In the genomic region with DNA sequence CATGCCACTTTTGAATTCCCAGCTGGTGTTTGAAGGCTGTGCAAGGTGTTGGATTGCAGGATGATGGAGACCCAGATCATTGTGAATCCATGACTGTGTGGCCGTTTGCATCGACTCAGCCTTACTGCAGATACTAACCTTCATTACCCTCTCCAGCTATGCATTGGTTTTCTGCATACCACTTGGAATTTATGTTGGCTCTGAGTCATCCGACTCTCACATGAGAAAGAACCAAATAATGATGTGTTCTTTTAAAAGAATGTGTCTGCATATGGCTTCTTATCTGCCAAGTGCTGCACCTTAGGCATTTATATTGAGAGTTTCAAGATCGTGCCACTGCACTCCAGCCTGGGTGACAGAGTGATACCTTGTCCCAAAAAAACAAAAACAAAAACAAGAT, we compare ENCODE assay signal across 14 cellular contexts.
DNase-seq lines count a peak whose midpoint lies in the region; ATAC-seq, FAIRE-seq and TF ChIP-seq lines count a peak whose summit lies in the region.
"Had no signal": no experiment of that assay in that cellular context is flagged by ENCODE, and none has a peak within 500 bp of the region (broad histone marks: within the 10 kb centered on the region; RNA-seq: fewer than 3 reads in every experiment).

No MANE protein-coding gene starts in this region.

- WGBS in stomach, 5 donors = 75 to 89% (median 81%) methylated on average over 4 of the region's 4 CpGs

- no peak for TF ChIP-seq POLR2A in stomach (IDR thresholded peaks at IDR 0.05)

- H2AFZ ChIP-seq in keratinocyte (ENCODE audit: control insufficient read depth, low read length) = no peak overlapping the region

- peaks cover 7% of the 10 kb centered on the region for H3K79me2 ChIP-seq in keratinocyte (ENCODE audit: control insufficient read depth, insufficient read depth, low read length)

- H4K20me1 ChIP-seq in keratinocyte (ENCODE audit: control insufficient read depth, extremely low read depth, insufficient read depth, low read length) = no peaks in the 10 kb centered on the region

- H3K9ac ChIP-seq in keratinocyte (ENCODE audit: control insufficient read depth, extremely low read depth, insufficient read depth, low read length) = no peak overlapping the region

- H3K4me3 ChIP-seq in AG04450 (ENCODE audit: low read depth, low read length) (no peak overlapping the region), astrocyte of the spinal cord (ENCODE audit: low read depth, low read length) (no peak overlapping the region), keratinocyte (ENCODE audit: control insufficient read depth in 2 of 3, extremely low read depth in 1 of 3, insufficient read depth in 2 of 3, low read depth in 1 of 3, low read length in 3 of 3) (no peak overlapping the region), coronary artery (no peak overlapping the region), stomach (no peak overlapping the region)
- H3K4me3 ChIP-seq: sigmoid colon, uterus had no signal

- POLR2A ChIA-PET in AG04450 (lab: Yijun Ruan, JAX) = no interaction called here

- TF ChIP-seq CTCF in AG04450 (IDR thresholded peaks at IDR 0.05; ENCODE audit: low read depth, low read length) = no peak
- no peak for TF ChIP-seq CTCF in astrocyte of the spinal cord (IDR thresholded peaks at IDR 0.05; ENCODE audit: low read depth, low read length)
- TF ChIP-seq CTCF in keratinocyte (optimal IDR thresholded peaks at IDR 0.05 in 1 of 3, IDR thresholded peaks at IDR 0.05 in 1 of 3, conservative IDR thresholded peaks at IDR 0.05 in 1 of 3; ENCODE audit: extremely low read depth in 1 of 3, insufficient read depth in 2 of 3, low read length in 3 of 3) = no peak
- TF ChIP-seq CTCF in coronary artery (IDR thresholded peaks at IDR 0.05) = no peak
- no peak for TF ChIP-seq CTCF in stomach (IDR thresholded peaks at IDR 0.05)

- in situ Hi-C loops in astrocyte of the spinal cord (cut with HindIII; ENCODE audit: low sequenced_read_pairs) = no loop called here

- intact Hi-C loops in stomach (cut with DNase I; ENCODE audit: low total_unique reads) = no loop called here

- H3K36me3 ChIP-seq in keratinocyte (ENCODE audit: control insufficient read depth in 2 of 2, extremely low read depth in 1 of 2, insufficient read depth in 2 of 2, low read length in 2 of 2) = peaks cover 11 to 19% of the 10 kb centered on the region in 2 experiments
- peaks cover 0 to 11% (median 5%) of the 10 kb centered on the region in 4 donors for H3K36me3 ChIP-seq in stomach
- H3K36me3 ChIP-seq: BE2C, sigmoid colon, uterus had no signal

- FAIRE-seq in keratinocyte (lab: Jason Lieb, UNC) = no peak

- H3K4me2 ChIP-seq in keratinocyte (ENCODE audit: control insufficient read depth, extremely low read depth, insufficient read depth, low read depth, low read length) = no peak overlapping the region

- no peaks in the 10 kb centered on the region for H3K9me3 ChIP-seq in AG04450 (ENCODE audit: control insufficient read depth, insufficient read depth, low read length)
- no peaks in the 10 kb centered on the region for H3K9me3 ChIP-seq in keratinocyte (ENCODE audit: control insufficient read depth, low read depth, low read length)
- no peaks in the 10 kb centered on the region for H3K9me3 ChIP-seq in stomach
- H3K9me3 ChIP-seq: BE2C, sigmoid colon, uterus had no signal

- H3K9me1 ChIP-seq in keratinocyte (ENCODE audit: control insufficient read depth, extremely low read depth, insufficient read depth, low read length) = peaks cover 2% of the 10 kb centered on the region

- TF ChIP-seq EP300 in stomach (IDR thresholded peaks at IDR 0.05) = no peak

- H3K27ac ChIP-seq in AG04450 (ENCODE audit: low read depth, low read length) (peak overlapping the region; percentile 61), keratinocyte (ENCODE audit: control insufficient read depth, insufficient read depth, low read length) (peak overlapping the region; percentile 31), coronary artery (no peak overlapping the region), stomach (no peak overlapping the region)
- H3K27ac ChIP-seq: sigmoid colon, uterus had no signal

- DNase-seq in AG04450 (ENCODE audit: low read depth, low spot score) (peak; percentile 51), HT1080 (ENCODE audit: low read depth) (peak; percentile 80), astrocyte of the spinal cord (ENCODE audit: low read depth, low spot score) (peak; percentile 86), keratinocyte (ENCODE audit: low read depth, low spot score) (no peak), coronary artery (ENCODE audit: low spot score) (no peak), stomach (no peak)
- DNase-seq: aorta, BE2C, GDM1, NCI-H510A, sigmoid colon, uterus had no signal

- H3K4me1 ChIP-seq in keratinocyte (ENCODE audit: control insufficient read depth, extremely low read depth, insufficient read depth, low read length) (peaks cover 24% of the 10 kb centered on the region), stomach (peaks cover 0 to 9% (median 0%) of the 10 kb centered on the region in 4 donors)
- H3K4me1 ChIP-seq: BE2C, uterus had no signal

- dilution Hi-C loops in keratinocyte (cut with MboI; ENCODE audit: extremely low pct_ligation_motif_present, low sequenced_read_pairs) = no loop called here

- H3K27me3 ChIP-seq in AG04450 (ENCODE audit: control insufficient read depth, insufficient read depth, low read length) (no peaks in the 10 kb centered on the region), keratinocyte (ENCODE audit: control insufficient read depth, extremely low read depth, insufficient read depth, low read length) (no peaks in the 10 kb centered on the region), stomach (no peaks in the 10 kb centered on the region)
- H3K27me3 ChIP-seq: BE2C, sigmoid colon, uterus had no signal

- ATAC-seq in HG03460 (IDR thresholded peaks at IDR 0.05; ENCODE audit: unreplicated experiment) (no peak), GM18517 (IDR thresholded peaks at IDR 0.05; ENCODE audit: unreplicated experiment) (no peak)

- CTCF ChIA-PET in AG04450 (lab: Charles Lee) = no interaction called here

Comparison
In these comparisons a context has a peak if more than half of its experiments do, and no peak if none do; other contexts are left out.
1. DNase-seq: peak in AG04450 (single experiment), HT1080 (single experiment) and astrocyte of the spinal cord (single experiment); none in keratinocyte (single experiment), coronary artery (single experiment) and stomach (single experiment).
2. H3K27ac ChIP-seq: peak in AG04450 (single experiment) and keratinocyte (single experiment); none in coronary artery (0 of 2) and stomach (0 of 5).